Comparison of ENCODE assay signal across 9 cellular contexts in genomic region chr18:78984941-78985784, GRCh38. TPM values are rescaled to one million over a fixed set of nuclear protein-coding genes. Genes with fewer than 3 reads are reported as not detected.
DNase-seq lines count a peak whose midpoint lies in the region; ATAC-seq, FAIRE-seq and TF ChIP-seq lines count a peak whose summit lies in the region.
"Had no signal": no experiment of that assay in that cellular context is flagged by ENCODE, and none has a peak within 500 bp of the region (broad histone marks: within the 10 kb centered on the region; RNA-seq: fewer than 3 reads in every experiment).

No MANE protein-coding gene starts in this region.

- TF ChIP-seq RAD21 in HepG2 (CRISPR knock-in tag; IDR thresholded peaks at IDR 0.05), result no peak

- ATAC-seq in CD4-positive, CD25-positive, alpha-beta regulatory T cell (ENCODE audit: low read depth in 2 of 2), result peak in 1 of 2 donors; percentile 43
- ATAC-seq in GM19023 (IDR thresholded peaks at IDR 0.05; ENCODE audit: unreplicated experiment) (peak; percentile 71), HepG2 (peak; percentile 95), GM21529 (IDR thresholded peaks at IDR 0.05; ENCODE audit: unreplicated experiment) (no peak)

- H3K79me2 ChIP-seq in astrocyte (ENCODE audit: insufficient read depth, low read length) (peaks cover 50% of the 10 kb centered on the region), HepG2 (ENCODE audit: insufficient read depth, low read length) (no peaks in the 10 kb centered on the region)

- no peak overlapping the region for H3K27ac Mint-ChIP-seq in CD4-positive, CD25-positive, alpha-beta regulatory T cell
- peak overlapping the region; percentile 67 for H3K27ac Mint-ChIP-seq in astrocyte (ENCODE audit: unreplicated experiment)

- H3K27ac ChIP-seq in CD4-positive, CD25-positive, alpha-beta regulatory T cell (ENCODE audit: insufficient read depth, low read length, poor library complexity, severe bottlenecking), result no peak overlapping the region
- H3K27ac ChIP-seq in astrocyte (ENCODE audit: low read depth, low read length) (no peak overlapping the region), HepG2 (ENCODE audit: extremely low read length, insufficient read depth, low read length) (no peak overlapping the region)

- no peak overlapping the region for H3K4me3 ChIP-seq in CD4-positive, CD25-positive, alpha-beta regulatory T cell (ENCODE audit: low read depth, low read length)
- H3K4me3 ChIP-seq in astrocyte (ENCODE audit: insufficient read depth, low read depth, low read length), result peak overlapping the region; percentile 56
- H3K4me3 ChIP-seq in HepG2 (replicated peaks in 1 of 3; ENCODE audit: insufficient read depth in 1 of 3, low read depth in 2 of 3, low read length in 3 of 3), result no peak overlapping the region

- no peaks in the 10 kb centered on the region for H3K36me3 Mint-ChIP-seq in CD4-positive, CD25-positive, alpha-beta regulatory T cell
- H3K36me3 Mint-ChIP-seq in astrocyte (ENCODE audit: low read depth, unreplicated experiment), result no peaks in the 10 kb centered on the region

- WGBS in HepG2 (ENCODE audit: low lambda C conversion rate), result 48% methylated on average over 30 of the region's 30 CpGs

- H3K9me3 ChIP-seq in CD4-positive, CD25-positive, alpha-beta regulatory T cell (ENCODE audit: control insufficient read depth in 2 of 2, low read length in 2 of 2), result no peaks in the 10 kb centered on the region
- H3K9me3 ChIP-seq in astrocyte (ENCODE audit: insufficient read depth, low read depth, low read length) (no peaks in the 10 kb centered on the region), HepG2 (ENCODE audit: low read length) (no peaks in the 10 kb centered on the region)

- TF ChIP-seq CTCF in astrocyte (IDR thresholded peaks at IDR 0.05; ENCODE audit: insufficient read depth, low read depth, low read length), result no peak
- TF ChIP-seq CTCF in HepG2 (CRISPR knock-in tag; IDR thresholded peaks at IDR 0.05), result peak; percentile 72

- peak in 2 of 3 donors; percentile 24 to 44 for DNase-seq in CD4-positive, CD25-positive, alpha-beta regulatory T cell
- peak; percentile 45 for DNase-seq in MV-4-11 (lab: John Stamatoyannopoulos, UW)
- no peak for DNase-seq in astrocyte (ENCODE audit: low read depth)
- peak; percentile 33 for DNase-seq in HepG2 (ENCODE audit: low spot score)
- DNase-seq in dedifferentiated amniotic fluid mesenchymal stem cell (ENCODE audit: extremely low spot score), result no peak
- DNase-seq in effector CD8-positive, alpha-beta T cell (lab: John Stamatoyannopoulos, UW), result no peak

- FAIRE-seq in astrocyte (lab: Jason Lieb, UNC) (no peak), HepG2 (lab: Jason Lieb, UNC) (peak; percentile 15)
- FAIRE-seq: colon had no signal

- H3K27me3 Mint-ChIP-seq in CD4-positive, CD25-positive, alpha-beta regulatory T cell, result peaks cover 75% of the 10 kb centered on the region
- peaks cover 4% of the 10 kb centered on the region for H3K27me3 Mint-ChIP-seq in astrocyte (ENCODE audit: low read depth, unreplicated experiment)

- H3K4me3 Mint-ChIP-seq in CD4-positive, CD25-positive, alpha-beta regulatory T cell, result no peak overlapping the region
- H3K4me3 Mint-ChIP-seq in astrocyte (ENCODE audit: unreplicated experiment), result peak overlapping the region; percentile 75

- no peak for TF ChIP-seq POLR2A in HepG2 (IDR thresholded peaks at IDR 0.05; ENCODE audit: insufficient read depth in 1 of 2, low read depth in 2 of 2, low read length in 2 of 2)

- no peak for TF ChIP-seq EP300 in HepG2 (IDR thresholded peaks at IDR 0.05; ENCODE audit: low read depth in 2 of 2, low read length in 2 of 2)
- TF ChIP-seq EP300 in HepG2 (CRISPR knock-in tag; IDR thresholded peaks at IDR 0.05; ENCODE audit: borderline replicate concordance), result no peak

- H4K20me1 ChIP-seq in astrocyte (ENCODE audit: insufficient read depth, low read length) (peaks cover 5% of the 10 kb centered on the region), HepG2 (ENCODE audit: insufficient read depth, low read length) (no peaks in the 10 kb centered on the region)

- CTCF ChIA-PET in HepG2 (lab: Yijun Ruan, JAX; ENCODE audit: low intra/inter-chr PET ratio, low total read pairs), result interaction anchor here (1.1 to 1.5 kb wide), 3 partner anchors 261 to 1085 kb away, joined by 3 to 7 read pairs (median 3); no protein-coding TSS in a partner anchor

- peaks cover 4 to 15% (median 6%) of the 10 kb centered on the region in 4 donors for H3K4me1 Mint-ChIP-seq in CD4-positive, CD25-positive, alpha-beta regulatory T cell
- H3K4me1 Mint-ChIP-seq in astrocyte (ENCODE audit: low read depth, unreplicated experiment), result peaks cover 11% of the 10 kb centered on the region

- peaks cover 68% of the 10 kb centered on the region for H3K27me3 ChIP-seq in CD4-positive, CD25-positive, alpha-beta regulatory T cell (ENCODE audit: control insufficient read depth, insufficient read depth, low read length)
- H3K27me3 ChIP-seq in astrocyte (ENCODE audit: insufficient read depth, low read length), result peaks cover 36% of the 10 kb centered on the region
- H3K27me3 ChIP-seq in HepG2 (ENCODE audit: control insufficient read depth in 1 of 2, insufficient read depth in 2 of 2, low read length in 2 of 2), result peaks cover 0 to 9% of the 10 kb centered on the region in 2 experiments

- H3K4me1 ChIP-seq in CD4-positive, CD25-positive, alpha-beta regulatory T cell (ENCODE audit: control insufficient read depth, insufficient read depth, low read length, poor library complexity, severe bottlenecking), result peaks cover 4% of the 10 kb centered on the region
- H3K4me1 ChIP-seq in astrocyte (ENCODE audit: insufficient read depth, low read length) (peaks cover 11% of the 10 kb centered on the region), HepG2 (ENCODE audit: insufficient read depth, low read length) (no peaks in the 10 kb centered on the region)

- peak overlapping the region; percentile 84 for H3K4me2 ChIP-seq in astrocyte (ENCODE audit: low read length)
- H3K4me2 ChIP-seq in HepG2 (ENCODE audit: low read depth, low read length), result no peak overlapping the region

- peaks cover 0 to 5% (median 0%) of the 10 kb centered on the region in 7 donors for H3K9me3 Mint-ChIP-seq in CD4-positive, CD25-positive, alpha-beta regulatory T cell
- no peaks in the 10 kb centered on the region for H3K9me3 Mint-ChIP-seq in astrocyte (ENCODE audit: unreplicated experiment)

- POLR2A ChIA-PET in HepG2 (lab: Yijun Ruan, JAX), result no interaction called here

- H3K9ac ChIP-seq in astrocyte (ENCODE audit: low read length) (peak overlapping the region; percentile 28), HepG2 (ENCODE audit: insufficient read depth, low read depth, low read length) (no peak overlapping the region)

- in situ Hi-C loops in HepG2 (cut with HindIII; ENCODE audit: extremely low pct_ligation_motif_present, low pct_unique_long_range_greater_than_20kb), result loop anchor here (10.0 to 25.0 kb wide), 3 partner anchors 323 to 1220 kb away; no protein-coding TSS in a partner anchor

- H2AFZ ChIP-seq in astrocyte (ENCODE audit: low read depth, low read length) (peak overlapping the region; percentile 29), HepG2 (ENCODE audit: low read length) (no peak overlapping the region)

- no peaks in the 10 kb centered on the region for H3K36me3 ChIP-seq in CD4-positive, CD25-positive, alpha-beta regulatory T cell (ENCODE audit: control insufficient read depth, insufficient read depth, low read length)
- H3K36me3 ChIP-seq in astrocyte (ENCODE audit: insufficient read depth, low read length) (no peaks in the 10 kb centered on the region), HepG2 (replicated peaks in 1 of 2; ENCODE audit: control insufficient read depth in 1 of 2, insufficient read depth in 2 of 2, low read length in 2 of 2) (no peaks in the 10 kb centered on the region)

- BruUV-seq in HepG2 (replicated peaks; lab: Mats Ljungman, UMichigan), result no TSS peak

- intact Hi-C loops in HepG2 (cut with micrococcal nuclease; ENCODE audit: unreplicated experiment), result no loop called here

TF ChIP-seq in HepG2, 621 proteins besides CTCF, POLR2A, EP300 and RAD21 (continues in another document):
- TF ChIP-seq ZNF639 (CRISPR knock-in tag; conservative IDR thresholded peaks at IDR 0.05), result no peak

RNA-seq across cellular contexts. Expression of gene SALL3, which starts 5.5 kb away (rescaled TPM):
- total RNA-seq in CD4-positive, CD25-positive, alpha-beta regulatory T cell, result not detected
- not detected for polyA plus RNA-seq in CD4-positive, CD25-positive, alpha-beta regulatory T cell
- total RNA-seq in astrocyte, result 6.8 and 7.7 TPM in 2 replicates
- total RNA-seq in HepG2 (2016; rRNA removed; fragmentation: Illumina TruSeq; extraction: Trizol), result not detected in 2 replicates
- total RNA-seq in HepG2 (2016; cell fraction: cytosol; rRNA removed; fragmentation: Illumina TruSeq; extraction: Trizol; ENCODE audit: low read depth), result not detected in 2 replicates
- total RNA-seq in HepG2 (2016; cell fraction: insoluble cytoplasmic fraction; rRNA removed; fragmentation: Illumina TruSeq; extraction: Trizol), result not detected in 2 replicates
- not detected in 2 replicates for total RNA-seq in HepG2 (2016; cell fraction: membrane; rRNA removed; fragmentation: Illumina TruSeq; extraction: Trizol)
- not detected in 2 replicates for total RNA-seq in HepG2 (2016; cell fraction: nucleus; rRNA removed; fragmentation: Illumina TruSeq; extraction: Trizol)
- not detected in 2 replicates for polyA plus RNA-seq in HepG2 (2011; rRNA removed)
- not detected in 2 replicates for polyA plus RNA-seq in HepG2 (2011; cell fraction: cytosol; rRNA removed)
- polyA plus RNA-seq in HepG2 (2011; cell fraction: nucleus; rRNA removed), result not detected in 2 replicates
- polyA plus RNA-seq in HepG2 (2012), result not detected in 2 replicates
- polyA plus RNA-seq in HepG2 (2016; cell fraction: cytosol; fragmentation: Illumina TruSeq; extraction: Trizol; ENCODE audit: low read depth), result not detected in 2 replicates
- not detected in 2 replicates for polyA plus RNA-seq in HepG2 (2016; cell fraction: insoluble cytoplasmic fraction; fragmentation: Illumina TruSeq; extraction: Trizol; ENCODE audit: low read depth)
- polyA plus RNA-seq in HepG2 (2016; cell fraction: membrane; fragmentation: Illumina TruSeq; extraction: Trizol; ENCODE audit: low read depth), result not detected in 2 replicates
- not detected in 2 replicates for polyA plus RNA-seq in HepG2 (2016; cell fraction: nucleus; fragmentation: Illumina TruSeq; extraction: Trizol; ENCODE audit: insufficient read depth, low read depth)
- not detected in 2 replicates for polyA minus RNA-seq in HepG2 (2011; rRNA and poly(A)+ RNA removed; ENCODE audit: low replicate concordance)
- not detected in 2 replicates for polyA minus RNA-seq in HepG2 (2011; cell fraction: cytosol; rRNA and poly(A)+ RNA removed)
- polyA minus RNA-seq in HepG2 (2011; cell fraction: nucleus; rRNA and poly(A)+ RNA removed), result not detected in 2 replicates

Comparison
In these comparisons a context has a peak if more than half of its experiments do, and no peak if none do; other contexts are left out.
1. DNase-seq: peak in CD4-positive, CD25-positive, alpha-beta regulatory T cell (2 of 3), MV-4-11 (single experiment) and HepG2 (single experiment); none in astrocyte (single experiment), dedifferentiated amniotic fluid mesenchymal stem cell (single experiment) and effector CD8-positive, alpha-beta T cell (single experiment).